In genomic region chr2:121810959-121811853, GRCh38 we compare ENCODE assay signal across 8 cellular contexts. TPM values are rescaled to one million over a fixed set of nuclear protein-coding genes. Genes with fewer than 3 reads are reported as not detected.
DNase-seq lines count a peak whose midpoint lies in the region; ATAC-seq, FAIRE-seq and TF ChIP-seq lines count a peak whose summit lies in the region.

No MANE protein-coding gene starts in this region.

- H3K36me3 ChIP-seq in DND-41 (ENCODE audit: insufficient read depth, low read length), result no peaks in the 10 kb centered on the region
- H3K36me3 ChIP-seq in K562 (ENCODE audit: control insufficient read depth, insufficient read depth, low read length), result no peaks in the 10 kb centered on the region

- 5% methylated on average over 17 of the region's 17 CpGs for WGBS in K562 (ENCODE audit: insufficient coverage, low coverage, missing lambda C conversion rate)

- H4K20me1 ChIP-seq in DND-41 (ENCODE audit: insufficient read depth, low read length) (no peaks in the 10 kb centered on the region), K562 (replicated peaks; ENCODE audit: control insufficient read depth, insufficient read depth, low read length) (peaks cover 3% of the 10 kb centered on the region; the same call in 1 of the 2 replicates)

- no peaks in the 10 kb centered on the region for H3K27me3 ChIP-seq in DND-41 (ENCODE audit: insufficient read depth, low read length, poor library complexity)
- peaks cover 11 to 41% of the 10 kb centered on the region in 2 experiments; a peak in 4 of 5 replicates for H3K27me3 ChIP-seq in K562 (ENCODE audit: control insufficient read depth in 2 of 2, insufficient read depth in 2 of 2, low read length in 2 of 2)

- H3K9ac ChIP-seq in DND-41 (ENCODE audit: low read depth, low read length) (no peak overlapping the region), K562 (ENCODE audit: insufficient read depth in 1 of 2, low read depth in 2 of 2, low read length in 2 of 2) (no peak overlapping the region)

- H3K4me2 ChIP-seq in DND-41 (ENCODE audit: insufficient read depth, low read length) (no peak overlapping the region), K562 (ENCODE audit: insufficient read depth, low read length) (0 out of 2 replicates have a peak overlapping the region, but pooled peaks have one; percentile 12)

- POLR2A ChIA-PET in K562 (lab: Yijun Ruan, JAX), result interaction anchor here (0.7 to 1.0 kb wide), 3 partner anchors 10 to 402 kb away, joined by 3 to 5 read pairs (median 3); no protein-coding TSS in a partner anchor

- H2AFZ ChIP-seq in DND-41 (ENCODE audit: low read depth, low read length) (peak overlapping the region; percentile 51; the same call in 1 of the 2 replicates), K562 (ENCODE audit: low read depth, low read length) (peak overlapping the region; percentile 58; the same call in 1 of the 2 replicates)

- H3K4me1 ChIP-seq in DND-41 (ENCODE audit: insufficient read depth, low read length) (no peaks in the 10 kb centered on the region), K562 (replicated peaks in 1 of 2; ENCODE audit: control insufficient read depth in 2 of 2, insufficient read depth in 2 of 2, low read length in 2 of 2) (no peaks in the 10 kb centered on the region; a peak in 1 of 5 replicates)

- TF ChIP-seq CTCF in DND-41 (IDR thresholded peaks at IDR 0.05; ENCODE audit: borderline replicate concordance, extremely low read depth, low read length, poor library complexity, severe bottlenecking), result peak; percentile 73
- peak; percentile 67 to 72 (median 70) for TF ChIP-seq CTCF in K562 (IDR thresholded peaks at IDR 0.05 in 2 of 3, conservative IDR thresholded peaks at IDR 0.05 in 1 of 3; ENCODE audit: insufficient read depth in 2 of 3, low read depth in 1 of 3, low read length in 3 of 3)

- ATAC-seq in DND-41 (ENCODE audit: insufficient read depth, low read depth) (peak; percentile 93), GM19395 (IDR thresholded peaks at IDR 0.05; ENCODE audit: unreplicated experiment) (peak; percentile 95), HG03575 (IDR thresholded peaks at IDR 0.05; ENCODE audit: extremely low read depth, insufficient number of reproducible peaks, low FRiP score, unreplicated experiment) (peak; percentile 79), K562 (peak; percentile 97)
- ATAC-seq in stimulated activated naive CD8-positive, alpha-beta T cell treated with anti-CD3 and anti-CD28 coated beads, Interleukin-15, Interleukin-2, amounts not matched to agents 100 U/mL and 50 U/mL, for 24 hours, result no peak

- H3K9me3 ChIP-seq in DND-41 (ENCODE audit: insufficient read depth, low read length, severe bottlenecking) (no peaks in the 10 kb centered on the region), K562 (replicated peaks; ENCODE audit: control insufficient read depth, insufficient read depth, low read depth, low read length) (no peaks in the 10 kb centered on the region)

- TF ChIP-seq RAD21 in K562 (CRISPR knock-in tag; conservative IDR thresholded peaks at IDR 0.05 in 1 of 2, IDR thresholded peaks at IDR 0.05 in 1 of 2), result peak; percentile 73 to 82

- TF ChIP-seq EP300 in K562 (IDR thresholded peaks at IDR 0.05; ENCODE audit: low read length), result no peak

- CTCF ChIA-PET in K562 (lab: Yijun Ruan, JAX; ENCODE audit: low intra/inter-chr PET ratio), result interaction anchor here (0.7 kb wide), 1 partner anchor 163 kb away, joined by 3 read pairs; no protein-coding TSS in a partner anchor

- H3K4me3 ChIP-seq in DND-41 (ENCODE audit: low read depth in 1 of 2, low read length in 2 of 2) (no peak overlapping the region), K562 (no peak overlapping the region)

- intact Hi-C loops in K562 (cut with micrococcal nuclease), result loop anchor here (1.0 to 5.0 kb wide), 4 partner anchors 85 to 641 kb away; no protein-coding TSS in a partner anchor

- H3K27ac ChIP-seq in DND-41 (ENCODE audit: low read length) (no peak overlapping the region), K562 (ENCODE audit: extremely low read depth, low read depth, low read length) (no peak overlapping the region)

- FAIRE-seq in K562 (lab: Jason Lieb, UNC), result peak; percentile 97

- DNase-seq in DND-41 (peak; percentile 42), NCI-H510A treated with DMSO at 0.1 percent for 48 hours (lab: John Stamatoyannopoulos, UW) (peak; percentile 89), K562 (ENCODE audit: extremely low read depth in 1 of 4, low spot score in 3 of 4) (peak; percentile 21 to 64 (median 34)), inferior parietal cortex (ENCODE audit: extremely low spot score) (peak; percentile 87)
- peak; percentile 9 for DNase-seq in stimulated activated naive CD8-positive, alpha-beta T cell treated with anti-CD3 and anti-CD28 coated beads, Interleukin-15, Interleukin-2, amounts not matched to agents 100 U/mL and 50 U/mL, for 24 hours
- DNase-seq in activated CD8-positive, alpha-beta memory T cell treated with anti-CD3 and anti-CD28 coated beads for 24 hours, result no peak

- no peak for TF ChIP-seq POLR2A in K562 (conservative IDR thresholded peaks at IDR 0.05)

- in situ Hi-C loops in K562 (cut with MboI), result no loop called here

- H3K79me2 ChIP-seq in DND-41 (ENCODE audit: insufficient read depth, low read length) (no peaks in the 10 kb centered on the region), K562 (ENCODE audit: control insufficient read depth, insufficient read depth, low read length) (no peaks in the 10 kb centered on the region)

- no TSS peak for BruUV-seq in K562 (replicated peaks; lab: Mats Ljungman, UMichigan)

- no peaks in the 10 kb centered on the region for H3K9me1 ChIP-seq in K562 (ENCODE audit: control insufficient read depth, insufficient read depth, low read length)

TF ChIP-seq in K562, 482 proteins besides CTCF, POLR2A, EP300 and RAD21:
- TF ChIP-seq SMC3 (conservative IDR thresholded peaks at IDR 0.05; ENCODE audit: insufficient read depth, low read depth, low read length) (peak; percentile 44; the same call in 1 of the 2 replicates), BRF1 (IDR thresholded peaks at IDR 0.05; ENCODE audit: borderline replicate concordance, extremely low read depth, insufficient read length) (no peak), IRF9 (tag; IDR thresholded peaks at IDR 0.05) (no peak), DNMT1 (IDR thresholded peaks at IDR 0.05) (no peak), CREB5 (CRISPR knock-in tag; IDR thresholded peaks at IDR 0.05) (no peak), KLF16 (IDR thresholded peaks at IDR 0.05) (peak; percentile 22; the same call in 1 of the 2 replicates), KLF10 (CRISPR knock-in tag; IDR thresholded peaks at IDR 0.05) (no peak), ETS2 (tag; IDR thresholded peaks at IDR 0.05; ENCODE audit: borderline replicate concordance, poor library complexity, severe bottlenecking) (no peak)
- TF ChIP-seq, protein P1, sequence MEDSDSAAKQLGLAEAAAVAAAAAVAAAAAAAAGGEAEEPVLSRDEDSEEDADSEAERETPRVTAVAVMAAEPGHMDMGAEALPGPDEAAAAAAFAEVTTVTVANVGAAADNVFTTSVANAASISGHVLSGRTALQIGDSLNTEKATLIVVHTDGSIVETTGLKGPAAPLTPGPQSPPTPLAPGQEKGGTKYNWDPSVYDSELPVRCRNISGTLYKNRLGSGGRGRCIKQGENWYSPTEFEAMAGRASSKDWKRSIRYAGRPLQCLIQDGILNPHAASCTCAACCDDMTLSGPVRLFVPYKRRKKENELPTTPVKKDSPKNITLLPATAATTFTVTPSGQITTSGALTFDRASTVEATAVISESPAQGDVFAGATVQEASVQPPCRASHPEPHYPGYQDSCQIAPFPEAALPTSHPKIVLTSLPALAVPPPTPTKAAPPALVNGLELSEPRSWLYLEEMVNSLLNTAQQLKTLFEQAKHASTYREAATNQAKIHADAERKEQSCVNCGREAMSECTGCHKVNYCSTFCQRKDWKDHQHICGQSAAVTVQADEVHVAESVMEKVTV (CRISPR knock-in tag; IDR thresholded peaks at IDR 0.05), result peak; percentile 56; the same call in 1 of the 2 replicates

RNA-seq across cellular contexts. Expression of gene TSN, which starts 55.8 kb away (rescaled TPM):
- 34.6 and 59.5 TPM in 2 replicates for total RNA-seq in K562 (2011; cell fraction: chromatin; rRNA removed; ENCODE audit: low replicate concordance)
- 27.5 and 32.0 TPM in 2 replicates for total RNA-seq in K562 (2011; cell fraction: nucleolus; rRNA removed)
- total RNA-seq in K562 (2011; cell fraction: nucleoplasm; rRNA removed), result 53.5 and 77.3 TPM in 2 replicates
- total RNA-seq in K562 (2014; rRNA removed), result 61.1 and 63.2 TPM in 2 replicates
- 101 and 110 TPM in 2 replicates for total RNA-seq in K562 (2014; rRNA removed; fragmentation: Illumina TruSeq; extraction: Trizol)
- 82.8 and 87.0 TPM in 2 replicates for total RNA-seq in K562 (2015; rRNA removed; fragmentation: Illumina TruSeq; extraction: Trizol)
- total RNA-seq in K562 (2021), result 87.8 and 95.2 TPM in 2 replicates
- 83.7 and 128 TPM in 2 replicates for polyA plus RNA-seq in K562 (2011; rRNA removed)
- polyA plus RNA-seq in K562 (2011; cell fraction: cytosol; rRNA removed), result 34.8 and 62.7 TPM in 2 replicates
- 22.7 and 26.1 TPM in 2 replicates for polyA plus RNA-seq in K562 (2011; cell fraction: nucleus; rRNA removed)
- polyA plus RNA-seq in K562 (2012), result 56.1 and 70.2 TPM in 2 replicates
- polyA plus RNA-seq in K562 (2014; fragmentation: Illumina TruSeq; extraction: Trizol), result 74.5 and 79.4 TPM in 2 replicates
- 100 to 1,000 TPM; 142 to 152 TPM for polyA plus RNA-seq in K562 (2014; fragmentation: Nextera tagmentation; extraction: Ambion mirVana)
- polyA plus RNA-seq in K562 (2014; rRNA removed), result 75.3 and 80.2 TPM in 2 replicates
- polyA minus RNA-seq in K562 (2011; rRNA and poly(A)+ RNA removed), result 63.4 and 80.3 TPM in 2 replicates
- polyA minus RNA-seq in K562 (2011; cell fraction: cytosol; rRNA and poly(A)+ RNA removed), result 63.1 and 65.4 TPM in 2 replicates
- polyA minus RNA-seq in K562 (2011; cell fraction: nucleus; rRNA and poly(A)+ RNA removed), result 26.1 and 35.9 TPM in 2 replicates
